Comparison of ENCODE assay signal across 8 cellular contexts in the genomic region with DNA sequence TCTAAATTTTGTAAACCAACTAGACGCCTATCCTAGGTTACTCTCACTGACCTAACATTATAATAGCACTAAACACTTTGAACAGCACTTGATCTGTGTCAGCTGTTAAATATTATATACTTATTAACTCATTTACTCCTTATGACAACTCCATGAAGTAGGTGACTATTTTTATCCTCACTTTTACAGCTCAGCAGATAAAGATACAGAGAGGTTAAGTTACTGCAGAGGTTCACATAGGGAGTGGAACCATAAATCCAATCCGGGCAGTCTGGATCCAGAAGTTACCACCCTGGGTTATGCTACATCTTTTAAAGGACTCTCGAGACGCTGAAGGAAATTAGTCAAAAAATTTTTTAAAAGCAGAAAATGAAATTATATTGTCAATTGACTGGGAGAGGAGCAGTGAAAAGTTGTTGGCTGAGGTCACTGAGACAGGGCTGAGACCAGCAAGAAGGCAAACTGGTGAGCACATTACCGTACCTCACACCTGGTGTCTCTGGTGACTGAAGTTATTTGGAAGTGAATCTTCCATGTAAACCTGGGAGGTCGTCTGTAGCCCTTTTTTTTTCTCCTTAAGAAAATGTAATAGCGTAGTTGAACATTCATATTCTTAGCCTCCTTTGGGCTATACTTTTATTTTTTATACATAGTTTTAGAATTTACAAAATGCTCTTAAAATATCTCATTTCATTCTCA. TPM values are rescaled to one million over a fixed set of nuclear protein-coding genes. Genes with fewer than 3 reads are reported as not detected.
DNase-seq lines count a peak whose midpoint lies in the region; ATAC-seq and TF ChIP-seq lines count a peak whose summit lies in the region.

No MANE protein-coding gene starts in this region.

- H3K36me3 Mint-ChIP-seq in CD4-positive, CD25-positive, alpha-beta regulatory T cell: no peaks in the 10 kb centered on the region
- H3K36me3 Mint-ChIP-seq in nephron (ENCODE audit: low read depth): peaks cover 4% of the 10 kb centered on the region

- no peak for ATAC-seq in CD4-positive, CD25-positive, alpha-beta regulatory T cell (ENCODE audit: low read depth in 2 of 2)

- H3K27ac ChIP-seq in CD4-positive, CD25-positive, alpha-beta regulatory T cell (ENCODE audit: insufficient read depth, low read length, poor library complexity, severe bottlenecking): peak overlapping the region; percentile 63
- H3K27ac ChIP-seq in ectodermal cell (ENCODE audit: insufficient read depth, low read depth, low read length, poor library complexity, severe bottlenecking): peak overlapping the region; percentile 95

- 57 to 67% methylated on average over 5 to 6 of the region's 7 CpGs for WGBS in ectodermal cell, 2 experiments

- peak overlapping the region; percentile 63 for H3K4me3 ChIP-seq in CD4-positive, CD25-positive, alpha-beta regulatory T cell (ENCODE audit: low read depth, low read length)
- H3K4me3 ChIP-seq in ectodermal cell (ENCODE audit: insufficient read depth, low read depth, low read length): peak overlapping the region; percentile 78

- H3K4me1 Mint-ChIP-seq in CD4-positive, CD25-positive, alpha-beta regulatory T cell: peaks cover 5 to 33% (median 11%) of the 10 kb centered on the region in 4 donors
- peaks cover 56% of the 10 kb centered on the region for H3K4me1 Mint-ChIP-seq in nephron

- H3K36me3 ChIP-seq in CD4-positive, CD25-positive, alpha-beta regulatory T cell (ENCODE audit: control insufficient read depth, insufficient read depth, low read length): no peaks in the 10 kb centered on the region
- H3K36me3 ChIP-seq in ectodermal cell (ENCODE audit: control insufficient read depth, insufficient read depth, low read length): no peaks in the 10 kb centered on the region

- peaks cover 51% of the 10 kb centered on the region for H3K27me3 Mint-ChIP-seq in CD4-positive, CD25-positive, alpha-beta regulatory T cell
- no peaks in the 10 kb centered on the region for H3K27me3 Mint-ChIP-seq in nephron (ENCODE audit: low read depth)

- no peak for DNase-seq in CD4-positive, CD25-positive, alpha-beta regulatory T cell
- DNase-seq in NAMALWA (ENCODE audit: low spot score) (peak; percentile 63), NCI-H187 (lab: John Stamatoyannopoulos, UW) (no peak), mesenteric fat pad (ENCODE audit: low spot score) (no peak), epidermal melanocyte (ENCODE audit: insufficient read length, low spot score) (no peak)
- no peak for DNase-seq in activated CD4-positive, CD25-positive, alpha-beta regulatory T cell treated with anti-CD3 and anti-CD28 coated beads, Interleukin-2, amount 50 U/mL, for 72 hours

- no peaks in the 10 kb centered on the region for H3K9me3 ChIP-seq in CD4-positive, CD25-positive, alpha-beta regulatory T cell (ENCODE audit: control insufficient read depth in 2 of 2, low read length in 2 of 2)
- no peaks in the 10 kb centered on the region for H3K9me3 ChIP-seq in ectodermal cell (ENCODE audit: control insufficient read depth, low read length)

- H3K27me3 ChIP-seq in CD4-positive, CD25-positive, alpha-beta regulatory T cell (ENCODE audit: control insufficient read depth, insufficient read depth, low read length): peaks cover 7% of the 10 kb centered on the region
- H3K27me3 ChIP-seq in ectodermal cell (ENCODE audit: control insufficient read depth, insufficient read depth, low read length, poor library complexity, severe bottlenecking): no peaks in the 10 kb centered on the region

- no peaks in the 10 kb centered on the region for H3K9me3 Mint-ChIP-seq in CD4-positive, CD25-positive, alpha-beta regulatory T cell
- no peaks in the 10 kb centered on the region for H3K9me3 Mint-ChIP-seq in nephron

- peak overlapping the region; percentile 57 to 96 (median 59) for H3K27ac Mint-ChIP-seq in CD4-positive, CD25-positive, alpha-beta regulatory T cell
- peak overlapping the region; percentile 84 to 92 (median 87) for H3K27ac Mint-ChIP-seq in nephron

- TF ChIP-seq CTCF in nephron (IDR thresholded peaks at IDR 0.05; ENCODE audit: unreplicated experiment in 3 of 3): no peak

- peak overlapping the region; percentile 92 to 93 (median 92) for H3K4me3 Mint-ChIP-seq in CD4-positive, CD25-positive, alpha-beta regulatory T cell
- peak overlapping the region; percentile 79 to 93 (median 90) for H3K4me3 Mint-ChIP-seq in nephron

- peaks cover 12% of the 10 kb centered on the region for H3K4me1 ChIP-seq in CD4-positive, CD25-positive, alpha-beta regulatory T cell (ENCODE audit: control insufficient read depth, insufficient read depth, low read length, poor library complexity, severe bottlenecking)
- peaks cover 14% of the 10 kb centered on the region for H3K4me1 ChIP-seq in ectodermal cell (ENCODE audit: control insufficient read depth, insufficient read depth, low read length)

RNA-seq across cellular contexts. Expression of a gene that starts 1.2 kb away (rescaled TPM):
- 7.7 TPM for total RNA-seq in CD4-positive, CD25-positive, alpha-beta regulatory T cell
- 1 to 10 TPM; 1.1 to 2.1 (median 1.4) TPM for polyA plus RNA-seq in CD4-positive, CD25-positive, alpha-beta regulatory T cell
- 63.9 TPM for polyA plus RNA-seq in ectodermal cell (2013, experiment 1 of 4)
- 83.0 TPM for polyA plus RNA-seq in ectodermal cell (2013, experiment 2 of 4)
- 57.0 TPM for polyA plus RNA-seq in ectodermal cell (2013, experiment 3 of 4)
- polyA plus RNA-seq in ectodermal cell (2013, experiment 4 of 4): 67.2 TPM
- 40.7 TPM for total RNA-seq in mesenteric fat pad

RNA-seq across cellular contexts. Expression of a gene that starts 33.9 kb away (rescaled TPM):
- not detected for total RNA-seq in CD4-positive, CD25-positive, alpha-beta regulatory T cell
- polyA plus RNA-seq in CD4-positive, CD25-positive, alpha-beta regulatory T cell: not detected
- 0.67 TPM for polyA plus RNA-seq in ectodermal cell (2013, experiment 1 of 4)
- polyA plus RNA-seq in ectodermal cell (2013, experiment 2 of 4): 0.32 TPM
- polyA plus RNA-seq in ectodermal cell (2013, experiment 3 of 4): 0.48 TPM
- 0.36 TPM for polyA plus RNA-seq in ectodermal cell (2013, experiment 4 of 4)
- 147 TPM for total RNA-seq in mesenteric fat pad

Comparison
In these comparisons a context has a peak if more than half of its experiments do, and no peak if none do; other contexts are left out.
1. RNA of a gene that starts 33.9 kb away (total RNA-seq): 147 TPM in mesenteric fat pad (single experiment); not detected in CD4-positive, CD25-positive, alpha-beta regulatory T cell (single experiment); every median in the first group is over 100 times any median in the second.